In genomic region chr13:52565324-52565723, GRCh38 we compare ENCODE assay signal across 7 cellular contexts.
ATAC-seq lines count a peak whose summit lies in the region.

No MANE protein-coding gene starts in this region.

- ATAC-seq in GM18517 (IDR thresholded peaks at IDR 0.05; ENCODE audit: unreplicated experiment): peak; percentile 86
- ATAC-seq in GM19324 (IDR thresholded peaks at IDR 0.05; ENCODE audit: low FRiP score, unreplicated experiment): peak; percentile 84
- peak; percentile 92 for ATAC-seq in GM21390 (IDR thresholded peaks at IDR 0.05; ENCODE audit: unreplicated experiment)
- ATAC-seq in HG02610 (IDR thresholded peaks at IDR 0.05; ENCODE audit: unreplicated experiment): peak; percentile 94
- ATAC-seq in HG02981 (IDR thresholded peaks at IDR 0.05; ENCODE audit: unreplicated experiment): peak; percentile 69
- peak; percentile 69 for ATAC-seq in HG03196 (IDR thresholded peaks at IDR 0.05; ENCODE audit: unreplicated experiment)
- ATAC-seq in HG03571 (IDR thresholded peaks at IDR 0.05; ENCODE audit: unreplicated experiment): peak; percentile 80

Comparison
In these comparisons a context has a peak if more than half of its experiments do, and no peak if none do; other contexts are left out.
1. Peak in every context shown above with its lines: ATAC-seq.